Comparison of ENCODE assay signal across 8 cellular contexts in the genomic region with DNA sequence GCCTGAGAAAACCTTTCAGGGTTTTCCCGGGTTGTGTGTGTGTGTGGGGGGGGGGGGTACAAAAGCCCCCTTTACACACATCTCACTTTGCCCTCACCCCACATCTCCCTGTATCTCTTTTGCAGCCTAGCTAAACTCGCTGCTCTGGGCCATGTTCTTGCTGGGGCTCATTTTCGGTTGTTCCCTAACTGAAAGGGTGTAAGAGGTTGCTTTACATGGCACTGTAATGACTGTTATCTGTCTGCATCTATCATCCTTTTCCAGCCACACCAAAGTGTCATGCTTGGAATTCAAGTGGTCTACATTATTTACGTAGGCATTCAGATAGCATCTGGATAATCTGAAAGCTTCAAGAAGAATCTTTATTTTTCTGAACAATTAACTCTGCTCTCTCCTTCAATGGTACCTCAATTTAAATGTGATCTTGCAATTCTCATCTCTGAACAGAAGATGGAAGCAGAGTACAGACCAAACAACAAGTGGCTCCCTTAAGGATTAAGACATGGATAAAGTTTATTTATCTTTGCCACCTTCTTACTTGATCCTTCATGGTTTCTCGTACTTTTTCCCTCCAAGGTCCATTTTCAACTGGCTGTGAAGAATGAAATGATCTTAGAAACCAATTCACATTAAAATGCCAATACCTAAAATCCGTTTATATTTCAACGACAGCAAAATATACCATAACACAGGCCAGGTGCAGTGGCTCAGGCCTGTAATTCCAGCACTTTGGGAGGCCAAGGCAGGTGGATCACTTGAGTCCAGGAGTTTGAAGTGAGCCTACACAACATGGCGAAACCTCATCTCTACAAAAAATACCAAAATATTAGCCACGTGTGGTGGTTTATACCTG. TPM values are rescaled to one million over a fixed set of nuclear protein-coding genes. Genes with fewer than 3 reads are reported as not detected.
DNase-seq lines count a peak whose midpoint lies in the region; ATAC-seq and TF ChIP-seq lines count a peak whose summit lies in the region.

No MANE protein-coding gene starts in this region.

- H4K20me1 ChIP-seq in hepatocyte (ENCODE audit: insufficient read depth, poor library complexity, severe bottlenecking) = no peaks in the 10 kb centered on the region

- H3K9me3 ChIP-seq in Caco-2 (no peaks in the 10 kb centered on the region), hepatocyte (ENCODE audit: low read depth) (no peaks in the 10 kb centered on the region)

- H3K9me2 ChIP-seq in hepatocyte (replicated peaks; ENCODE audit: insufficient read depth) = no peaks in the 10 kb centered on the region

- CTCF ChIA-PET in Caco-2 (lab: Charles Lee) = interaction anchor here (0.6 kb wide), 1 partner anchor 128 kb away, joined by 7 read pairs; no protein-coding TSS in a partner anchor

- H3K36me3 Mint-ChIP-seq in Caco-2 (ENCODE audit: insufficient read depth, unreplicated experiment) = no peaks in the 10 kb centered on the region

- 59% methylated on average over 9 of the region's 9 CpGs for WGBS in hepatocyte (ENCODE audit: low lambda C conversion rate, missing lambda C conversion rate)

- no peaks in the 10 kb centered on the region for H3K79me2 ChIP-seq in hepatocyte

- peak in 1 of 2 experiments; percentile 43 for DNase-seq in Caco-2
- peak; percentile 6 to 71 (median 24) for DNase-seq in NCI-H1417 (lab: John Stamatoyannopoulos, UW)
- DNase-seq in astrocyte of the cerebellum (ENCODE audit: low read depth) = peak; percentile 46
- peak; percentile 47 for DNase-seq in hepatocyte (ENCODE audit: low spot score)
- peak; percentile 78 for DNase-seq in superior temporal gyrus (ENCODE audit: extremely low spot score)
- no peak for DNase-seq in UCSD-AML1 (lab: John Stamatoyannopoulos, UW; ENCODE audit: unreplicated experiment)

- H3K4me2 ChIP-seq in hepatocyte = no peak overlapping the region

- H3K4me3 Mint-ChIP-seq in Caco-2 (ENCODE audit: unreplicated experiment) = no peak overlapping the region

- ATAC-seq in GM19351 (IDR thresholded peaks at IDR 0.05; ENCODE audit: unreplicated experiment) (peak; percentile 70), GM18520 (IDR thresholded peaks at IDR 0.05; ENCODE audit: unreplicated experiment) (no peak)

- H3K27me3 Mint-ChIP-seq in Caco-2 (ENCODE audit: insufficient read depth, unreplicated experiment) = peaks cover 12% of the 10 kb centered on the region

- H3K4me1 ChIP-seq in Caco-2 = peaks cover 16% of the 10 kb centered on the region; the same call in 1 of the 2 replicates
- H3K4me1 ChIP-seq in hepatocyte (ENCODE audit: insufficient read depth) = peaks cover 6% of the 10 kb centered on the region

- no peaks in the 10 kb centered on the region for H3K9me3 Mint-ChIP-seq in Caco-2 (ENCODE audit: unreplicated experiment)

- peak; percentile 61 to 65 for TF ChIP-seq CTCF in Caco-2 (IDR thresholded peaks at IDR 0.05; ENCODE audit: insufficient read depth in 1 of 2, low read depth in 1 of 2, low read length in 1 of 2, severe bottlenecking in 1 of 2, unreplicated experiment in 1 of 2)
- peak; percentile 59 for TF ChIP-seq CTCF in astrocyte of the cerebellum (IDR thresholded peaks at IDR 0.05; ENCODE audit: low read depth, low read length, missing control alignments)
- peak; percentile 84 for TF ChIP-seq CTCF in hepatocyte (IDR thresholded peaks at IDR 0.05; ENCODE audit: poor library complexity)

- H2AFZ ChIP-seq in hepatocyte = no peak overlapping the region

- POLR2A ChIA-PET in Caco-2 (lab: Charles Lee) = no interaction called here

- intact Hi-C loops in Caco-2 (cut with micrococcal nuclease; ENCODE audit: unreplicated experiment) = loop anchor here (1.0 kb wide), 3 partner anchors 114 to 229 kb away; no protein-coding TSS in a partner anchor

- no TSS peak for BruUV-seq in Caco-2 (replicated peaks; lab: Mats Ljungman, UMichigan)

- H3K27ac Mint-ChIP-seq in Caco-2 (ENCODE audit: unreplicated experiment) = no peak overlapping the region

- H3K36me3 ChIP-seq in Caco-2 (ENCODE audit: control insufficient read depth, insufficient read depth, low read length) = no peaks in the 10 kb centered on the region
- no peaks in the 10 kb centered on the region for H3K36me3 ChIP-seq in hepatocyte (replicated peaks; ENCODE audit: insufficient read depth, low read depth)

- peaks cover 26% of the 10 kb centered on the region for H3K4me1 Mint-ChIP-seq in Caco-2 (ENCODE audit: low read depth, unreplicated experiment)

- no peaks in the 10 kb centered on the region for H3K27me3 ChIP-seq in Caco-2 (replicated peaks; ENCODE audit: control insufficient read depth, insufficient read depth, low read length)
- no peaks in the 10 kb centered on the region for H3K27me3 ChIP-seq in hepatocyte

- H3K27ac ChIP-seq in hepatocyte = peak overlapping the region; percentile 38

- no peak overlapping the region for H3K4me3 ChIP-seq in Caco-2 (ENCODE audit: low read depth, low read length)
- no peak overlapping the region for H3K4me3 ChIP-seq in astrocyte of the cerebellum (ENCODE audit: low read depth, low read length)
- no peak overlapping the region for H3K4me3 ChIP-seq in hepatocyte

- in situ Hi-C loops in astrocyte of the cerebellum (cut with HindIII; ENCODE audit: low sequenced_read_pairs) = no loop called here

RNA-seq across cellular contexts. Expression of a gene that starts 34.9 kb away (rescaled TPM):
- total RNA-seq in Caco-2 (2022) = not detected in 2 replicates
- 0.07 TPM in 1 of 2 replicates, not detected in the other for total RNA-seq in hepatocyte
- not detected in 2 replicates for polyA plus RNA-seq in hepatocyte
